Comparison of ENCODE assay signal across 1 cellular context in genomic region chr9:124882221-124882620, GRCh38.
TF ChIP-seq lines count a peak whose summit lies in the region.

No MANE protein-coding gene starts in this region.

TF ChIP-seq in H1, 55 proteins besides CTCF, POLR2A, EP300 and RAD21:
- no peak for TF ChIP-seq RXRA (IDR thresholded peaks at IDR 0.05; ENCODE audit: insufficient read depth, low read depth, low read length)
- no peak for TF ChIP-seq ZNF274 (IDR thresholded peaks at IDR 0.05; ENCODE audit: borderline replicate concordance, extremely low read depth, low read length)
- TF ChIP-seq BRCA1 (IDR thresholded peaks at IDR 0.05; ENCODE audit: low read depth, low read length): no peak
